20 cellular contexts compared by ENCODE assay signal in genomic region chr4:64771149-64771548, GRCh38.
DNase-seq lines count a peak whose midpoint lies in the region; ATAC-seq, FAIRE-seq and TF ChIP-seq lines count a peak whose summit lies in the region.
"Had no signal": no experiment of that assay in that cellular context is flagged by ENCODE, and none has a peak within 500 bp of the region (broad histone marks: within the 10 kb centered on the region; RNA-seq: fewer than 3 reads in every experiment).

No MANE protein-coding gene starts in this region.

- no peaks in the 10 kb centered on the region; a peak in 1 of 8 replicates for H3K36me3 ChIP-seq in H1 (ENCODE audit: control insufficient read depth in 2 of 4, insufficient read depth in 4 of 4, low read length in 3 of 4)
- H3K36me3 ChIP-seq: BLaER1 treated with 17β-estradiol and CSF1 and Interleukin-3, amounts not matched to agents 10 nM and 100 nM had no signal

- TF ChIP-seq CTCF in A549 (IDR thresholded peaks at IDR 0.05) (no peak), H1 (IDR thresholded peaks at IDR 0.05; ENCODE audit: control extremely low read depth in 1 of 3, insufficient read depth in 1 of 3, low read depth in 1 of 3, low read length in 3 of 3) (no peak)

- no peak overlapping the region for H4K5ac ChIP-seq in H1 (ENCODE audit: insufficient read length, low read depth, low read length)

- no peak overlapping the region for H2BK5ac ChIP-seq in H1 (ENCODE audit: low read depth, low read length)

- no peak overlapping the region for H3K18ac ChIP-seq in H1 (ENCODE audit: extremely low read depth, low read length)

- H3K4me3 ChIP-seq in A549 (no peak overlapping the region), H1 (ENCODE audit: extremely low read depth in 1 of 4, insufficient read depth in 2 of 4, low read depth in 3 of 4, low read length in 4 of 4) (no peak overlapping the region)
- H3K4me3 ChIP-seq: BLaER1 treated with 17β-estradiol and CSF1 and Interleukin-3, amounts not matched to agents 10 nM and 100 nM had no signal

- DNase-seq in A549 (ENCODE audit: low read depth in 1 of 2, low spot score in 1 of 2) (no peak), M059J (ENCODE audit: low read depth) (peak; percentile 31), H1 (ENCODE audit: low read depth in 1 of 2, low spot score in 2 of 2) (no peak), HK-2 (ENCODE audit: unreplicated experiment) (no peak), pons (ENCODE audit: low spot score) (no peak), immature natural killer cell (no peak)
- DNase-seq: 8988T; Calu3; CD8-positive, alpha-beta T cell; DMS79 treated with DMSO at 0.1 percent for 48 hours; GDM1; GOT3; H9; KG1 had no signal

- no peak for TF ChIP-seq RAD21 in A549 (conservative IDR thresholded peaks at IDR 0.05 in 1 of 2, IDR thresholded peaks at IDR 0.05 in 1 of 2)
- TF ChIP-seq RAD21 in H1 (IDR thresholded peaks at IDR 0.05 in 1 of 2, conservative IDR thresholded peaks at IDR 0.05 in 1 of 2; ENCODE audit: low read depth in 2 of 2, low read length in 2 of 2): no peak

- peaks cover 2 to 22% (median 12%) of the 10 kb centered on the region in 6 donors for H3K9me3 Mint-ChIP-seq in immature natural killer cell
- H3K9me3 Mint-ChIP-seq: CD8-positive, alpha-beta T cell had no signal

- no peak overlapping the region for H3K4ac ChIP-seq in H1 (replicated peaks; ENCODE audit: insufficient read length, low read depth, low read length)

- H3K23ac ChIP-seq in H1 (ENCODE audit: insufficient read length): no peak overlapping the region

- H3K36me3 Mint-ChIP-seq in immature natural killer cell: no peaks in the 10 kb centered on the region
- H3K36me3 Mint-ChIP-seq: CD8-positive, alpha-beta T cell; IgD-negative memory B cell had no signal

- WGBS in A549 (ENCODE audit: missing lambda C conversion rate): 57% methylated on average over 2 of the region's 2 CpGs
- WGBS in H1 (ENCODE audit: extremely low coverage in 1 of 2, insufficient coverage in 1 of 2, insufficient read length in 1 of 2, insufficient replicate concordance in 2 of 2, low coverage in 1 of 2, low lambda C conversion rate in 2 of 2, missing lambda C conversion rate in 1 of 2), 2 experiments: 93% methylated on average over 2 of the region's 2 CpGs; no CpG with 5 or more reads in 1 of the 2 experiments

- H3K27ac ChIP-seq in A549: no peak overlapping the region
- no peak overlapping the region for H3K27ac ChIP-seq in H1 (ENCODE audit: low read depth, low read length)
- H3K27ac ChIP-seq: BLaER1 treated with 17β-estradiol and CSF1 and Interleukin-3, amounts not matched to agents 10 nM and 100 nM; HL-60 had no signal

- H4K20me1 ChIP-seq in H1 (replicated peaks in 1 of 2; ENCODE audit: control insufficient read depth in 1 of 2, insufficient read depth in 2 of 2, low read length in 2 of 2): no peaks in the 10 kb centered on the region
- H4K20me1 ChIP-seq: BLaER1 treated with 17β-estradiol and CSF1 and Interleukin-3, amounts not matched to agents 10 nM and 100 nM had no signal

- no peak overlapping the region for H3K4me2 ChIP-seq in A549
- H3K4me2 ChIP-seq in H1 (ENCODE audit: insufficient read depth in 1 of 2, low read depth in 2 of 2, low read length in 2 of 2): no peak overlapping the region
- H3K4me2 ChIP-seq: BLaER1 treated with 17β-estradiol and CSF1 and Interleukin-3, amounts not matched to agents 10 nM and 100 nM had no signal

- H2BK120ac ChIP-seq in H1 (replicated peaks; ENCODE audit: low read depth, low read length): no peak overlapping the region

- no peaks in the 10 kb centered on the region for H3K23me2 ChIP-seq in H1 (ENCODE audit: low read depth, low read length)

- no peaks in the 10 kb centered on the region for H3K79me2 ChIP-seq in H1 (ENCODE audit: control insufficient read depth in 1 of 2, insufficient read depth in 2 of 2, low read length in 2 of 2)

- H3K27me3 Mint-ChIP-seq in immature natural killer cell (ENCODE audit: low read depth in 3 of 3): peaks cover 0 to 5% (median 0%) of the 10 kb centered on the region in 3 donors
- H3K27me3 Mint-ChIP-seq: B cell, IgD-negative memory B cell had no signal

- no peak overlapping the region for H2BK20ac ChIP-seq in H1 (ENCODE audit: low read length)

- no peak overlapping the region for H3K14ac ChIP-seq in H1 (ENCODE audit: insufficient read length)

- H3K9ac ChIP-seq in H1 (replicated peaks in 1 of 4; ENCODE audit: extremely low read depth in 1 of 4, low read depth in 3 of 4, low read length in 3 of 4): no peak overlapping the region
- H3K9ac ChIP-seq: BLaER1 treated with 17β-estradiol and CSF1 and Interleukin-3, amounts not matched to agents 10 nM and 100 nM had no signal

- peaks cover 0 to 1% (median 0%) of the 10 kb centered on the region in 4 experiments; a peak in 1 of 7 replicates for H3K27me3 ChIP-seq in H1 (replicated peaks in 1 of 4; ENCODE audit: control insufficient read depth in 3 of 4, extremely low read depth in 1 of 4, insufficient read depth in 3 of 4, low read length in 3 of 4)
- H3K27me3 ChIP-seq: BLaER1 treated with 17β-estradiol and CSF1 and Interleukin-3, amounts not matched to agents 10 nM and 100 nM had no signal

- no peak overlapping the region for H3K4me3 Mint-ChIP-seq in immature natural killer cell
- H3K4me3 Mint-ChIP-seq: B cell; CD8-positive, alpha-beta T cell; H9; IgD-negative memory B cell had no signal

- no peak overlapping the region for H2AK5ac ChIP-seq in H1 (ENCODE audit: low read depth, low read length)

- no peak for ATAC-seq in A549
- ATAC-seq: CD8-positive, alpha-beta T cell had no signal

- no peak overlapping the region for H3K56ac ChIP-seq in H1 (replicated peaks; ENCODE audit: insufficient read length, low read depth, low read length)

- H3K4me1 ChIP-seq in A549 (no peaks in the 10 kb centered on the region), H1 (replicated peaks in 1 of 4; ENCODE audit: control insufficient read depth in 3 of 4, insufficient read depth in 4 of 4, low read length in 3 of 4) (no peaks in the 10 kb centered on the region; a peak in 2 of 7 replicates)
- H3K4me1 ChIP-seq: BLaER1 treated with 17β-estradiol and CSF1 and Interleukin-3, amounts not matched to agents 10 nM and 100 nM had no signal

- no peak overlapping the region for H2AFZ ChIP-seq in H1 (ENCODE audit: low read length)

- H2BK15ac ChIP-seq in H1 (ENCODE audit: low read length): no peak overlapping the region

- FAIRE-seq in A549 (lab: Jason Lieb, UNC) (no peak), G401.6 (lab: Jason Lieb, UNC) (peak; percentile 21), H1 (lab: Jason Lieb, UNC) (no peak)
- FAIRE-seq: GM12892 had no signal

- H3K4me1 Mint-ChIP-seq in immature natural killer cell: no peaks in the 10 kb centered on the region
- H3K4me1 Mint-ChIP-seq: B cell, IgD-negative memory B cell had no signal

- POLR2A ChIA-PET in A549 (lab: Yijun Ruan, JAX): no interaction called here
- POLR2A ChIA-PET in H1 (lab: Charles Lee; ENCODE audit: partially characterized antibody): no interaction called here

- no peak overlapping the region for H2BK12ac ChIP-seq in H1 (ENCODE audit: low read depth, low read length)

- H4K91ac ChIP-seq in H1 (replicated peaks; ENCODE audit: insufficient read length, low read length): no peak overlapping the region

- TF ChIP-seq EP300 in A549 (IDR thresholded peaks at IDR 0.05) (no peak), H1 (IDR thresholded peaks at IDR 0.05; ENCODE audit: borderline replicate concordance in 1 of 2, low read depth in 2 of 2, low read length in 2 of 2) (no peak)

- H3K79me1 ChIP-seq in H1 (ENCODE audit: low read depth, low read length): no peaks in the 10 kb centered on the region

- no peak overlapping the region for H3K27ac Mint-ChIP-seq in immature natural killer cell
- H3K27ac Mint-ChIP-seq: B cell; CD8-positive, alpha-beta T cell; H9; IgD-negative memory B cell had no signal

- no peak for TF ChIP-seq POLR2A in A549 (IDR thresholded peaks at IDR 0.05; ENCODE audit: low read length)
- TF ChIP-seq POLR2A in H1 (IDR thresholded peaks at IDR 0.05; ENCODE audit: control extremely low read depth in 1 of 2, low read depth in 2 of 2, low read length in 2 of 2): no peak

- H3K9me3 ChIP-seq in A549 (no peaks in the 10 kb centered on the region), H1 (ENCODE audit: insufficient read depth in 2 of 2, low read depth in 1 of 2, low read length in 1 of 2) (0 out of 4 replicates have a peak, but pooled peaks cover 0 to 2% of the 10 kb centered on the region in 2 experiments)
- H3K9me3 ChIP-seq: BLaER1 treated with 17β-estradiol and CSF1 and Interleukin-3, amounts not matched to agents 10 nM and 100 nM had no signal

- CTCF ChIA-PET in A549 (lab: Yijun Ruan, JAX): interaction anchor here (1.0 kb wide), 1 partner anchor 12 kb away, joined by 3 read pairs; no protein-coding TSS in a partner anchor
- CTCF ChIA-PET in H1 (lab: Charles Lee; ENCODE audit: partially characterized antibody): interaction anchor here (1.5 kb wide), 1 partner anchor 10 kb away, joined by 5 read pairs; no protein-coding TSS in a partner anchor

- H4K8ac ChIP-seq in H1 (ENCODE audit: extremely low read depth, insufficient read depth, low read length): no peak overlapping the region

TF ChIP-seq in A549, 52 proteins besides CTCF, POLR2A, EP300 and RAD21:
- TF ChIP-seq HOXB5 (CRISPR knock-in tag; IDR thresholded peaks at IDR 0.05) (no peak), MAFK (IDR thresholded peaks at IDR 0.05; ENCODE audit: partially characterized antibody) (peak; percentile 29), FOSL2 (IDR thresholded peaks at IDR 0.05) (no peak), FOSL2 (CRISPR knock-in tag; IDR thresholded peaks at IDR 0.05) (no peak), NFE2L2 (conservative IDR thresholded peaks at IDR 0.05; ENCODE audit: low read length) (peak; percentile 42)

TF ChIP-seq in H1, 55 proteins besides CTCF, POLR2A, EP300 and RAD21:
- TF ChIP-seq BACH1 (IDR thresholded peaks at IDR 0.05; ENCODE audit: low read length): peak; percentile 48
- no peak for TF ChIP-seq EZH2 (IDR thresholded peaks at IDR 0.05; ENCODE audit: low read depth, low read length, severe bottlenecking)

Comparison
In these comparisons a context has a peak if more than half of its experiments do, and no peak if none do; other contexts are left out.
1. Of the 18 proteins assayed by ChIP-seq in both H1 and A549: peak only in H1: none; only in A549: MAFK; in both: none; in neither: 17.